ENCODE assay signal across 21 cellular contexts in the genomic region with DNA sequence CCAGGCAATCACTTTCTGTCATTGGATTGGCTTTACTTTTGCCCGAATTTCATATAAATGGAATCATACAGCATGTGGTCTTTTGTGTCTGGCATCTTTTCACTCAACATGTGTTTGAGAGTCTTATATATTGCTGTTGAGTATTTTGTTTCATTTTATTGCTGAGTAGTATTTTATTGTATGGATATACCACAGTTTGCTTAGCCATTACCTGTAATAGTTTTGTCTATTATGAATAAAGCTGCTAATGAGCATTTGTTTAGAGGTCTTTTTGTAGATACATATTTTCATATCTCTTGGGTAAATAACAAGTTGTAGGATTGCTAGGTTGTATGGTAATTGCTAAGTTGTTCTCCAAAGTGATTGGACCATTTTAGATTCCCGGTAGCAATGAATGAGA.
DNase-seq lines count a peak whose midpoint lies in the region; ATAC-seq, FAIRE-seq and TF ChIP-seq lines count a peak whose summit lies in the region.
"Had no signal": no experiment of that assay in that cellular context is flagged by ENCODE, and none has a peak within 500 bp of the region (broad histone marks: within the 10 kb centered on the region; RNA-seq: fewer than 3 reads in every experiment).

No MANE protein-coding gene starts in this region.

- no peaks in the 10 kb centered on the region for H4K20me1 ChIP-seq in SK-N-SH (ENCODE audit: insufficient read depth)
- H4K20me1 ChIP-seq in K562 (replicated peaks; ENCODE audit: control insufficient read depth, insufficient read depth, low read length): no peaks in the 10 kb centered on the region; the same call in 1 of the 2 replicates
- H4K20me1 ChIP-seq: BLaER1 had no signal

- H3K9me1 ChIP-seq in K562 (ENCODE audit: control insufficient read depth, insufficient read depth, low read length): no peaks in the 10 kb centered on the region

- H3K4me1 ChIP-seq in SK-N-SH (ENCODE audit: control insufficient read depth in 1 of 2, insufficient read depth in 2 of 2, low read depth in 1 of 2, low read length in 1 of 2) (peaks cover 0 to 9% of the 10 kb centered on the region in 2 experiments; a peak in 3 of 4 replicates), A549 (peaks cover 11% of the 10 kb centered on the region), K562 (replicated peaks in 1 of 2; ENCODE audit: control insufficient read depth in 2 of 2, insufficient read depth in 2 of 2, low read length in 2 of 2) (no peaks in the 10 kb centered on the region)
- H3K4me1 ChIP-seq: BLaER1, Caco-2 had no signal

- no TSS peak for BruUV-seq in K562 (replicated peaks; lab: Mats Ljungman, UMichigan)

- no peaks in the 10 kb centered on the region for H3K9me3 ChIP-seq in SK-N-SH
- H3K9me3 ChIP-seq in A549: no peaks in the 10 kb centered on the region
- H3K9me3 ChIP-seq in K562 (replicated peaks; ENCODE audit: control insufficient read depth, insufficient read depth, low read depth, low read length): no peaks in the 10 kb centered on the region
- H3K9me3 ChIP-seq: BE2C, BLaER1, Caco-2 had no signal

- no peak for TF ChIP-seq CTCF in SK-N-SH (IDR thresholded peaks at IDR 0.05)
- no peak for TF ChIP-seq CTCF in A549 (IDR thresholded peaks at IDR 0.05)
- TF ChIP-seq CTCF in K562 (IDR thresholded peaks at IDR 0.05 in 2 of 3, conservative IDR thresholded peaks at IDR 0.05 in 1 of 3; ENCODE audit: insufficient read depth in 2 of 3, low read depth in 1 of 3, low read length in 3 of 3): no peak

- no peaks in the 10 kb centered on the region for H3K9me2 ChIP-seq in SK-N-SH

- no peak for TF ChIP-seq POLR2A in A549 (IDR thresholded peaks at IDR 0.05; ENCODE audit: low read length)
- TF ChIP-seq POLR2A in K562 (conservative IDR thresholded peaks at IDR 0.05): no peak

- H3K9ac ChIP-seq in SK-N-SH (no peak overlapping the region), K562 (ENCODE audit: insufficient read depth in 1 of 2, low read depth in 2 of 2, low read length in 2 of 2) (no peak overlapping the region)
- H3K9ac ChIP-seq: BLaER1 had no signal

- H3K4me3 ChIP-seq in SK-N-SH (ENCODE audit: low read depth in 2 of 2, low read length in 1 of 2) (no peak overlapping the region), A549 (no peak overlapping the region), K562 (no peak overlapping the region)
- H3K4me3 ChIP-seq: BLaER1 had no signal

- TF ChIP-seq RAD21 in SK-N-SH (IDR thresholded peaks at IDR 0.05; ENCODE audit: low read length) (no peak), A549 (conservative IDR thresholded peaks at IDR 0.05 in 1 of 2, IDR thresholded peaks at IDR 0.05 in 1 of 2) (no peak), K562 (CRISPR knock-in tag; conservative IDR thresholded peaks at IDR 0.05 in 1 of 2, IDR thresholded peaks at IDR 0.05 in 1 of 2) (no peak)

- intact Hi-C loops in K562 (cut with micrococcal nuclease) (no loop called here), cardiac septum (cut with DNase I) (no loop called here)

- H3K79me2 ChIP-seq in SK-N-SH (ENCODE audit: insufficient read depth) (peaks cover 49% of the 10 kb centered on the region; the same call in 1 of the 2 replicates), K562 (ENCODE audit: control insufficient read depth, insufficient read depth, low read length) (no peaks in the 10 kb centered on the region)

- H2AFZ ChIP-seq in SK-N-SH (ENCODE audit: low read depth) (no peak overlapping the region), K562 (ENCODE audit: low read depth, low read length) (no peak overlapping the region)

- H3K27ac ChIP-seq in SK-N-SH (ENCODE audit: low read depth in 2 of 2, low read length in 1 of 2): no peak overlapping the region
- H3K27ac ChIP-seq in A549: no peak overlapping the region
- H3K27ac ChIP-seq in K562 (ENCODE audit: extremely low read depth, low read depth, low read length): no peak overlapping the region
- H3K27ac ChIP-seq: 22Rv1, BLaER1 had no signal

- 91% methylated on average over 2 of the region's 2 CpGs for WGBS in SK-N-SH (ENCODE audit: low lambda C conversion rate)
- 93% methylated on average over 2 of the region's 2 CpGs for WGBS in A549 (ENCODE audit: missing lambda C conversion rate)
- WGBS in K562 (ENCODE audit: insufficient coverage, low coverage, missing lambda C conversion rate): 77% methylated on average over 2 of the region's 2 CpGs

- in situ Hi-C loops in K562 (cut with MboI): no loop called here

- CTCF ChIA-PET in SK-N-SH (lab: Yijun Ruan, JAX) (interaction anchor here (0.9 to 1.3 kb wide), 2 partner anchors 21 to 131 kb away, joined by 3 to 5 read pairs; no protein-coding TSS in a partner anchor), A549 (lab: Yijun Ruan, JAX) (interaction anchor here (2.3 kb wide), 1 partner anchor 57 kb away, joined by 6 read pairs; no protein-coding TSS in a partner anchor), K562 (lab: Yijun Ruan, JAX; ENCODE audit: low intra/inter-chr PET ratio) (no interaction called here)

- POLR2A ChIA-PET in SK-N-SH (lab: Yijun Ruan, JAX) (no interaction called here), A549 (lab: Yijun Ruan, JAX) (no interaction called here), K562 (lab: Yijun Ruan, JAX) (no interaction called here)

- H3K4me2 ChIP-seq in SK-N-SH (no peak overlapping the region), A549 (no peak overlapping the region), K562 (ENCODE audit: insufficient read depth, low read length) (no peak overlapping the region)
- H3K4me2 ChIP-seq: BLaER1 had no signal

- FAIRE-seq in A549 (lab: Jason Lieb, UNC) (no peak), K562 (lab: Jason Lieb, UNC) (peak; percentile 6)
- FAIRE-seq: D721Med, G401.6, GM12891, GM19239 had no signal

- ATAC-seq in SK-N-SH treated with all-trans-retinoic acid at 6 μM for 48 hours (no peak), A549 (no peak), K562 (no peak)

- DNase-seq in SK-N-SH: no peak
- DNase-seq in A549 (ENCODE audit: low read depth in 1 of 2, low spot score in 1 of 2): no peak
- no peak for DNase-seq in K562 (ENCODE audit: extremely low read depth in 1 of 4, low spot score in 3 of 4)
- no peak for DNase-seq in cardiac septum (ENCODE audit: low spot score)
- no peak for DNase-seq in amniotic stem cell (lab: John Stamatoyannopoulos, UW)
- DNase-seq: ACHN; BE2C; C1 segment of cervical spinal cord; Caco-2; Calu3; CD4-positive, alpha-beta memory T cell; CD4-positive, CD25-positive, alpha-beta regulatory T cell; DMS79 treated with DMSO at 0.1 percent for 48 hours; GF-D8 had no signal

- H3K27me3 ChIP-seq in SK-N-SH (ENCODE audit: insufficient read depth) (no peaks in the 10 kb centered on the region), K562 (ENCODE audit: control insufficient read depth in 2 of 2, insufficient read depth in 2 of 2, low read length in 2 of 2) (no peaks in the 10 kb centered on the region)
- H3K27me3 ChIP-seq: BE2C, BLaER1 had no signal

- H3K36me3 ChIP-seq in SK-N-SH (replicated peaks in 1 of 2; ENCODE audit: control insufficient read depth in 1 of 2, insufficient read depth in 2 of 2, low read length in 1 of 2): peaks cover 0 to 42% of the 10 kb centered on the region in 2 experiments
- H3K36me3 ChIP-seq in K562 (ENCODE audit: control insufficient read depth, insufficient read depth, low read length): no peaks in the 10 kb centered on the region; the same call in 2 of the 3 replicates
- H3K36me3 ChIP-seq: BLaER1 had no signal

- no peak for TF ChIP-seq EP300 in SK-N-SH (IDR thresholded peaks at IDR 0.05; ENCODE audit: borderline replicate concordance in 1 of 2, low read depth in 1 of 2, low read length in 1 of 2)
- TF ChIP-seq EP300 in A549 (IDR thresholded peaks at IDR 0.05): no peak
- TF ChIP-seq EP300 in K562 (IDR thresholded peaks at IDR 0.05; ENCODE audit: low read length): no peak

- no peaks in the 10 kb centered on the region for H3F3A ChIP-seq in SK-N-SH (replicated peaks; ENCODE audit: insufficient read depth)

TF ChIP-seq in SK-N-SH treated with all-trans-retinoic acid at 6 μM for 48 hours, 23 proteins besides CTCF, POLR2A, EP300 and RAD21 (continues in another document):
- TF ChIP-seq BACH2 (CRISPR knock-in tag; IDR thresholded peaks at IDR 0.05; ENCODE audit: borderline replicate concordance): no peak

TF ChIP-seq in SK-N-SH, 30 proteins besides CTCF, POLR2A, EP300 and RAD21:
- no peak for TF ChIP-seq FOXJ3 (CRISPR knock-in tag; IDR thresholded peaks at IDR 0.05)
- no peak for TF ChIP-seq CHD2 (IDR thresholded peaks at IDR 0.05; ENCODE audit: low read length, partially characterized antibody)
- TF ChIP-seq JUND (IDR thresholded peaks at IDR 0.05): no peak
- TF ChIP-seq RFX5 (IDR thresholded peaks at IDR 0.05; ENCODE audit: low read length): no peak
- no peak for TF ChIP-seq NFIC (IDR thresholded peaks at IDR 0.05; ENCODE audit: borderline replicate concordance)
- TF ChIP-seq FOXM1 (IDR thresholded peaks at IDR 0.05; ENCODE audit: low read depth): no peak
- TF ChIP-seq YY1 (IDR thresholded peaks at IDR 0.05; ENCODE audit: low read depth): no peak

TF ChIP-seq in A549, 52 proteins besides CTCF, POLR2A, EP300 and RAD21 (continues in another document):
- TF ChIP-seq FOSL2 (IDR thresholded peaks at IDR 0.05) (no peak), FOSL2 (CRISPR knock-in tag; IDR thresholded peaks at IDR 0.05) (no peak), NPAS2 (CRISPR knock-in tag; IDR thresholded peaks at IDR 0.05; ENCODE audit: borderline replicate concordance) (no peak), ZNF302 (CRISPR knock-in tag; IDR thresholded peaks at IDR 0.05) (no peak), ZC3H11A (IDR thresholded peaks at IDR 0.05) (no peak), ZFP36 (IDR thresholded peaks at IDR 0.05; ENCODE audit: borderline replicate concordance, partially characterized antibody) (no peak), MAFK (IDR thresholded peaks at IDR 0.05; ENCODE audit: partially characterized antibody) (peak; percentile 49), RFX5 (IDR thresholded peaks at IDR 0.05) (no peak)
- TF ChIP-seq, protein P1, sequence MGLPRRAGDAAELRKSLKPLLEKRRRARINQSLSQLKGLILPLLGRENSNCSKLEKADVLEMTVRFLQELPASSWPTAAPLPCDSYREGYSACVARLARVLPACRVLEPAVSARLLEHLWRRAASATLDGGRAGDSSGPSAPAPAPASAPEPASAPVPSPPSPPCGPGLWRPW (IDR thresholded peaks at IDR 0.05): no peak

TF ChIP-seq in K562, 482 proteins besides CTCF, POLR2A, EP300 and RAD21:
- TF ChIP-seq MAFG (tag; conservative IDR thresholded peaks at IDR 0.05) (0 out of 2 replicates have a peak, but pooled peaks have one; percentile 34), ZNF316 (IDR thresholded peaks at IDR 0.05) (peak; percentile 80), RHOXF2B (CRISPR knock-in tag; conservative IDR thresholded peaks at IDR 0.05) (no peak), MYBL2 (IDR thresholded peaks at IDR 0.05; ENCODE audit: low read depth) (no peak), MYBL2 (CRISPR knock-in tag; IDR thresholded peaks at IDR 0.05; ENCODE audit: borderline replicate concordance) (no peak), JUND (IDR thresholded peaks at IDR 0.05; ENCODE audit: borderline replicate concordance, low read depth, low read length) (no peak), JUND (tag; IDR thresholded peaks at IDR 0.05; ENCODE audit: borderline replicate concordance, low read depth, low read length) (no peak), C11orf30 (IDR thresholded peaks at IDR 0.05; ENCODE audit: low read depth) (peak; percentile 59), NR4A1 (CRISPR knock-in tag; IDR thresholded peaks at IDR 0.05) (no peak), NR4A1 (tag; IDR thresholded peaks at IDR 0.05) (no peak)
